In genomic region chr19:43620061-43621001, GRCh38 we compare ENCODE assay signal across 2 cellular contexts.
TF ChIP-seq lines count a peak whose summit lies in the region.

No MANE protein-coding gene starts in this region.

TF ChIP-seq in endothelial cell of umbilical vein, 7 proteins besides CTCF, POLR2A, EP300 and RAD21:
- TF ChIP-seq GATA2 (IDR thresholded peaks at IDR 0.05; ENCODE audit: insufficient read depth, insufficient read length, low read depth, low read length), result no peak
- TF ChIP-seq MYC (IDR thresholded peaks at IDR 0.05; ENCODE audit: low read depth, low read length), result no peak
- TF ChIP-seq FOS (IDR thresholded peaks at IDR 0.05; ENCODE audit: borderline replicate concordance, insufficient read depth, low read length), result no peak
- TF ChIP-seq, protein P1, sequence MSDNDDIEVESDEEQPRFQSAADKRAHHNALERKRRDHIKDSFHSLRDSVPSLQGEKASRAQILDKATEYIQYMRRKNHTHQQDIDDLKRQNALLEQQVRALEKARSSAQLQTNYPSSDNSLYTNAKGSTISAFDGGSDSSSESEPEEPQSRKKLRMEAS (IDR thresholded peaks at IDR 0.05; ENCODE audit: insufficient read depth, insufficient read length), result no peak
- TF ChIP-seq POLR2AphosphoS5 (IDR thresholded peaks at IDR 0.05; ENCODE audit: insufficient read depth, low read depth, low read length), result no peak

TF ChIP-seq in GM12891, 5 proteins besides CTCF, POLR2A, EP300 and RAD21:
- no peak for TF ChIP-seq PAX5 (IDR thresholded peaks at IDR 0.05; ENCODE audit: insufficient read depth, low read length, severe bottlenecking)
- TF ChIP-seq SPI1 (IDR thresholded peaks at IDR 0.05; ENCODE audit: low read depth, low read length), result no peak
- TF ChIP-seq TAF1 (IDR thresholded peaks at IDR 0.05; ENCODE audit: low read depth, low read length), result no peak
- no peak for TF ChIP-seq POU2F2 (IDR thresholded peaks at IDR 0.05; ENCODE audit: low read depth, low read length)
- TF ChIP-seq POLR2AphosphoS5 (IDR thresholded peaks at IDR 0.05; ENCODE audit: low read depth, low read length), result no peak
